In genomic region chr7:27098493-27099223, GRCh38 we compare ENCODE assay signal across 8 cellular contexts. TPM values are rescaled to one million over a fixed set of nuclear protein-coding genes. Genes with fewer than 3 reads are reported as not detected.
DNase-seq lines count a peak whose midpoint lies in the region; ATAC-seq and TF ChIP-seq lines count a peak whose summit lies in the region.

No MANE protein-coding gene starts in this region.

- H3K9me3 Mint-ChIP-seq in activated CD4-positive, alpha-beta T cell treated with anti-CD3 and anti-CD28 coated beads for 36 hours (ENCODE audit: low read depth) = no peaks in the 10 kb centered on the region
- peaks cover 7% of the 10 kb centered on the region for H3K9me3 Mint-ChIP-seq in activated CD4-positive, alpha-beta T cell treated with anti-CD3 and anti-CD28 coated beads, Interleukin-2, amount 10 ng/mL, durations not matched to agents 24 days and 14 days

- peaks cover 25 to 35% of the 10 kb centered on the region in 2 donors for H3K4me1 ChIP-seq in duodenal mucosa (ENCODE audit: control insufficient read depth in 1 of 2, insufficient read depth in 2 of 2, low read length in 2 of 2)
- peaks cover 31% of the 10 kb centered on the region for H3K4me1 ChIP-seq in muscle layer of colon (ENCODE audit: insufficient read depth, low read length)
- peaks cover 8% of the 10 kb centered on the region for H3K4me1 ChIP-seq in upper lobe of right lung

- peak; percentile 21 for DNase-seq in activated CD4-positive, alpha-beta T cell treated with anti-CD3 and anti-CD28 coated beads for 36 hours
- no peak for DNase-seq in activated CD4-positive, alpha-beta T cell treated with anti-CD3 and anti-CD28 coated beads, Interleukin-2, amount 10 ng/mL, durations not matched to agents 24 days and 14 days
- DNase-seq in upper lobe of right lung (no peak), SW 1271 (lab: John Stamatoyannopoulos, UW) (no peak), NCI-H2029 (lab: John Stamatoyannopoulos, UW) (no peak)
- no peak for DNase-seq in stimulated activated CD4-positive, alpha-beta T cell treated with anti-CD3 and anti-CD28 coated beads, Interleukin-4, amount 100 ng/mL, for 4 hours

- no peak overlapping the region for H3K4me3 Mint-ChIP-seq in activated CD4-positive, alpha-beta T cell treated with anti-CD3 and anti-CD28 coated beads for 36 hours
- H3K4me3 Mint-ChIP-seq in activated CD4-positive, alpha-beta T cell treated with anti-CD3 and anti-CD28 coated beads, Interleukin-2, amount 10 ng/mL, durations not matched to agents 24 days and 14 days = no peak overlapping the region

- H3K27ac ChIP-seq in duodenal mucosa (ENCODE audit: low read depth, low read length) (peak overlapping the region; percentile 74), muscle layer of colon (ENCODE audit: low read depth, low read length) (peak overlapping the region; percentile 85), upper lobe of right lung (peak overlapping the region; percentile 91)

- no peak for TF ChIP-seq CTCF in upper lobe of right lung (IDR thresholded peaks at IDR 0.05)

- no peak for ATAC-seq in activated CD4-positive, alpha-beta T cell treated with anti-CD3 and anti-CD28 coated beads for 36 hours
- ATAC-seq in upper lobe of right lung = no peak

- peaks cover 38% of the 10 kb centered on the region for H3K4me1 Mint-ChIP-seq in activated CD4-positive, alpha-beta T cell treated with anti-CD3 and anti-CD28 coated beads for 36 hours
- peaks cover 21% of the 10 kb centered on the region for H3K4me1 Mint-ChIP-seq in activated CD4-positive, alpha-beta T cell treated with anti-CD3 and anti-CD28 coated beads, Interleukin-2, amount 10 ng/mL, durations not matched to agents 24 days and 14 days

- CTCF ChIA-PET in activated CD4-positive, alpha-beta T cell treated with anti-CD3 and anti-CD28 coated beads for 36 hours (lab: Charles Lee) = interaction anchor here (0.6 to 1.1 kb wide), 6 partner anchors 8 to 981 kb away, joined by 3 to 4 read pairs (median 3); no protein-coding TSS in a partner anchor

- POLR2A ChIA-PET in activated CD4-positive, alpha-beta T cell treated with anti-CD3 and anti-CD28 coated beads for 36 hours (lab: Charles Lee) = no interaction called here

- H3K4me3 ChIP-seq in duodenal mucosa (ENCODE audit: low read depth in 1 of 2, low read length in 2 of 2) (peak overlapping the region; percentile 78 to 87), muscle layer of colon (ENCODE audit: low read depth in 1 of 2, low read length in 2 of 2) (peak overlapping the region; percentile 38 to 73), upper lobe of right lung (peak overlapping the region; percentile 91)

- H3K9me3 ChIP-seq in duodenal mucosa (ENCODE audit: control insufficient read depth in 1 of 2, low read length in 2 of 2) (no peaks in the 10 kb centered on the region), muscle layer of colon (ENCODE audit: low read length) (no peaks in the 10 kb centered on the region), upper lobe of right lung (no peaks in the 10 kb centered on the region)

- H3K9ac ChIP-seq in duodenal mucosa (ENCODE audit: low read depth in 1 of 2, low read length in 2 of 2) (peak overlapping the region; percentile 63 to 71), muscle layer of colon (ENCODE audit: low read length) (peak overlapping the region; percentile 47)

- no peak overlapping the region for H3K27ac Mint-ChIP-seq in activated CD4-positive, alpha-beta T cell treated with anti-CD3 and anti-CD28 coated beads for 36 hours
- H3K27ac Mint-ChIP-seq in activated CD4-positive, alpha-beta T cell treated with anti-CD3 and anti-CD28 coated beads, Interleukin-2, amount 10 ng/mL, durations not matched to agents 24 days and 14 days = no peak overlapping the region

- intact Hi-C loops in activated CD4-positive, alpha-beta T cell treated with anti-CD3 and anti-CD28 coated beads for 36 hours (cut with DNase I, micrococcal nuclease) = loop anchor here (5.0 to 10.0 kb wide), 7 partner anchors 34 to 1236 kb away; partner anchors contain the start of genes EVX1 (in 1 of the 2), HOXA4 (in 1 of the 2), HOXA7 (in 1 of the 2) and SKAP2 (in 1 of the 2)
- intact Hi-C loops in activated CD4-positive, alpha-beta T cell treated with anti-CD3 and anti-CD28 coated beads, Interleukin-2, amount 10 ng/mL, durations not matched to agents 24 days and 14 days (cut with micrococcal nuclease) = loop anchor here (5.0 kb wide), 3 partner anchors 34 to 236 kb away; partner anchors contain the start of genes EVX1, HOXA4 and SKAP2
- intact Hi-C loops in upper lobe of right lung (cut with DNase I) = loop anchor here (5.0 kb wide), 1 partner anchor 44 kb away; the partner anchor contains the start of gene HOXA5

- H3K36me3 ChIP-seq in duodenal mucosa (ENCODE audit: control insufficient read depth in 1 of 2, insufficient read depth in 2 of 2, low read length in 2 of 2) (peaks cover 0 to 3% of the 10 kb centered on the region in 2 donors), muscle layer of colon (ENCODE audit: insufficient read depth, low read length) (no peaks in the 10 kb centered on the region), upper lobe of right lung (no peaks in the 10 kb centered on the region)

- peaks cover 79 to 86% of the 10 kb centered on the region in 2 donors for H3K27me3 ChIP-seq in duodenal mucosa (ENCODE audit: control insufficient read depth in 1 of 2, insufficient read depth in 2 of 2, low read length in 2 of 2)
- H3K27me3 ChIP-seq in muscle layer of colon (ENCODE audit: control insufficient read depth in 1 of 2, insufficient read depth in 2 of 2, low read length in 2 of 2) = no peaks in the 10 kb centered on the region
- peaks cover 15% of the 10 kb centered on the region for H3K27me3 ChIP-seq in upper lobe of right lung

- peaks cover 84% of the 10 kb centered on the region for H3K27me3 Mint-ChIP-seq in activated CD4-positive, alpha-beta T cell treated with anti-CD3 and anti-CD28 coated beads for 36 hours
- H3K27me3 Mint-ChIP-seq in activated CD4-positive, alpha-beta T cell treated with anti-CD3 and anti-CD28 coated beads, Interleukin-2, amount 10 ng/mL, durations not matched to agents 24 days and 14 days = peaks cover 88% of the 10 kb centered on the region

- H3K36me3 Mint-ChIP-seq in activated CD4-positive, alpha-beta T cell treated with anti-CD3 and anti-CD28 coated beads for 36 hours (ENCODE audit: low read depth) = no peaks in the 10 kb centered on the region
- H3K36me3 Mint-ChIP-seq in activated CD4-positive, alpha-beta T cell treated with anti-CD3 and anti-CD28 coated beads, Interleukin-2, amount 10 ng/mL, durations not matched to agents 24 days and 14 days (ENCODE audit: low read depth) = peaks cover 10% of the 10 kb centered on the region

RNA-seq across cellular contexts. Expression of gene HOXA1, which starts 2.9 kb away (rescaled TPM):
- under 1 TPM; 0.12 to 0.14 TPM for total RNA-seq in activated CD4-positive, alpha-beta T cell treated with anti-CD3 and anti-CD28 coated beads for 36 hours
- total RNA-seq in activated CD4-positive, alpha-beta T cell treated with anti-CD3 and anti-CD28 coated beads, Interleukin-2, amount 10 ng/mL, durations not matched to agents 24 days and 14 days = 0.09 and 0.16 TPM in 2 replicates
- 0.75 TPM for total RNA-seq in upper lobe of right lung

RNA-seq across cellular contexts. Expression of gene HOXA2, which starts 3.8 kb away (rescaled TPM):
- not detected for total RNA-seq in activated CD4-positive, alpha-beta T cell treated with anti-CD3 and anti-CD28 coated beads for 36 hours
- not detected in 2 replicates for total RNA-seq in activated CD4-positive, alpha-beta T cell treated with anti-CD3 and anti-CD28 coated beads, Interleukin-2, amount 10 ng/mL, durations not matched to agents 24 days and 14 days
- 2.1 TPM for total RNA-seq in upper lobe of right lung

RNA-seq across cellular contexts. Expression of gene HOXA4, which starts 31.9 kb away (rescaled TPM):
- under 1 TPM in 1 of 2 experiments, not detected in 1; 0.25 TPM for total RNA-seq in activated CD4-positive, alpha-beta T cell treated with anti-CD3 and anti-CD28 coated beads for 36 hours
- not detected in 2 replicates for total RNA-seq in activated CD4-positive, alpha-beta T cell treated with anti-CD3 and anti-CD28 coated beads, Interleukin-2, amount 10 ng/mL, durations not matched to agents 24 days and 14 days
- total RNA-seq in upper lobe of right lung = 7.1 TPM

RNA-seq across cellular contexts. Expression of gene HOXA5, which starts 44.8 kb away (rescaled TPM):
- total RNA-seq in activated CD4-positive, alpha-beta T cell treated with anti-CD3 and anti-CD28 coated beads for 36 hours = not detected
- total RNA-seq in activated CD4-positive, alpha-beta T cell treated with anti-CD3 and anti-CD28 coated beads, Interleukin-2, amount 10 ng/mL, durations not matched to agents 24 days and 14 days = not detected in 2 replicates
- 16.0 TPM for total RNA-seq in upper lobe of right lung

RNA-seq across cellular contexts. Expression of gene HOXA6, which starts 48.9 kb away (rescaled TPM):
- not detected for total RNA-seq in activated CD4-positive, alpha-beta T cell treated with anti-CD3 and anti-CD28 coated beads for 36 hours
- not detected in 2 replicates for total RNA-seq in activated CD4-positive, alpha-beta T cell treated with anti-CD3 and anti-CD28 coated beads, Interleukin-2, amount 10 ng/mL, durations not matched to agents 24 days and 14 days
- total RNA-seq in upper lobe of right lung = 6.5 TPM
